In genomic region chr11:26950260-26950719, GRCh38 we compare ENCODE assay signal across 16 cellular contexts. TPM values are rescaled to one million over a fixed set of nuclear protein-coding genes. Genes with fewer than 3 reads are reported as not detected.
DNase-seq lines count a peak whose midpoint lies in the region; ATAC-seq and TF ChIP-seq lines count a peak whose summit lies in the region.
"Had no signal": no experiment of that assay in that cellular context is flagged by ENCODE, and none has a peak within 500 bp of the region (broad histone marks: within the 10 kb centered on the region; RNA-seq: fewer than 3 reads in every experiment).

No MANE protein-coding gene starts in this region.

- TF ChIP-seq CTCF in HEK293 (tag by site-specific recombination; IDR thresholded peaks at IDR 0.05) (no peak), choroid plexus epithelial cell (conservative IDR thresholded peaks at IDR 0.05; ENCODE audit: low read depth, low read length) (no peak), mucosa of descending colon (IDR thresholded peaks at IDR 0.05) (no peak)
- no peak for TF ChIP-seq CTCF in CD4-positive, alpha-beta T cell (IDR thresholded peaks at IDR 0.05)

- H3K4me1 ChIP-seq in HEK293 (ENCODE audit: control insufficient read depth, insufficient read depth, low read length) (no peaks in the 10 kb centered on the region; the same call in 1 of the 2 replicates), mucosa of descending colon (ENCODE audit: low read depth) (no peaks in the 10 kb centered on the region)
- H3K4me1 ChIP-seq: gastrocnemius medialis had no signal

- H3K27ac ChIP-seq in HEK293 (ENCODE audit: extremely low read depth, low read depth, low read length) = no peak overlapping the region
- no peak overlapping the region for H3K27ac ChIP-seq in CD4-positive, alpha-beta T cell (ENCODE audit: low read depth, low read length)
- H3K27ac ChIP-seq: gastrocnemius medialis had no signal

- H3K36me3 ChIP-seq in HEK293 (ENCODE audit: control insufficient read depth in 2 of 2, insufficient read depth in 1 of 2, low read length in 2 of 2) (no peaks in the 10 kb centered on the region), mucosa of descending colon (ENCODE audit: low read depth) (no peaks in the 10 kb centered on the region)
- H3K36me3 ChIP-seq: gastrocnemius medialis, thoracic aorta had no signal

- CTCF ChIA-PET in HEK293 (lab: Yijun Ruan, JAX) = no interaction called here
- CTCF ChIA-PET in CD4-positive, alpha-beta T cell (lab: Charles Lee) = no interaction called here

- no peak overlapping the region for H3K4me3 ChIP-seq in HEK293 (ENCODE audit: low read depth, low read length)
- H3K4me3 ChIP-seq in choroid plexus epithelial cell (ENCODE audit: low read depth, low read length) = no peak overlapping the region
- no peak overlapping the region for H3K4me3 ChIP-seq in mucosa of descending colon
- H3K4me3 ChIP-seq: gastrocnemius medialis, K562, thoracic aorta had no signal

- H3K27me3 ChIP-seq in CD4-positive, alpha-beta T cell (ENCODE audit: control insufficient read depth, insufficient read depth, low read length) = no peaks in the 10 kb centered on the region
- H3K27me3 ChIP-seq: gastrocnemius medialis had no signal

- H3K9me3 Mint-ChIP-seq in CD4-positive, alpha-beta T cell = peaks cover 8% of the 10 kb centered on the region

- ATAC-seq in mucosa of descending colon (peak; percentile 46), HG02610 (IDR thresholded peaks at IDR 0.05; ENCODE audit: unreplicated experiment) (no peak)
- ATAC-seq in CD4-positive, alpha-beta T cell (ENCODE audit: poor library complexity) = no peak
- ATAC-seq: gastrocnemius medialis, K562 had no signal

- intact Hi-C loops in mucosa of descending colon (cut with DNase I, micrococcal nuclease) = no loop called here
- intact Hi-C loops in CD4-positive, alpha-beta T cell (cut with DNase I, micrococcal nuclease) = no loop called here

- H3K36me3 Mint-ChIP-seq in CD4-positive, alpha-beta T cell (ENCODE audit: low read depth) = no peaks in the 10 kb centered on the region

- POLR2A ChIA-PET in HEK293 (lab: Yijun Ruan, JAX) = no interaction called here
- POLR2A ChIA-PET in CD4-positive, alpha-beta T cell (lab: Charles Lee) = no interaction called here

- H3K27me3 Mint-ChIP-seq in CD4-positive, alpha-beta T cell = no peaks in the 10 kb centered on the region

- H3K4me3 Mint-ChIP-seq in CD4-positive, alpha-beta T cell = no peak overlapping the region
- H3K4me3 Mint-ChIP-seq: T-helper 2 cell treated with Interferon-gamma antibody and Interleukin-4, amounts not matched to agents 5 μg/mL and 100 μg/mL, for 36 hours had no signal

- no peaks in the 10 kb centered on the region for H3K4me1 Mint-ChIP-seq in CD4-positive, alpha-beta T cell (ENCODE audit: low read depth)

- DNase-seq in AG08396 (ENCODE audit: low spot score) (peak; percentile 73), choroid plexus epithelial cell (ENCODE audit: low read depth) (peak; percentile 83), mucosa of descending colon (peak in 2 of 3 donors; percentile 23 to 24), COR-L47 (lab: John Stamatoyannopoulos, UW) (no peak), NCI-H82 treated with DMSO at 0.1 percent for 48 hours (lab: John Stamatoyannopoulos, UW; ENCODE audit: unreplicated experiment) (no peak)
- DNase-seq in CD4-positive, alpha-beta T cell = no peak
- DNase-seq: activated CD4-positive, alpha-beta T cell treated with anti-CD3 and anti-CD28 coated beads, Interleukin-2, amount 50 U/mL, for 48 hours; DMS79; gastrocnemius medialis; NCI-H187 treated with DMSO at 0.1 percent for 48 hours; NCI-H69 had no signal

- no peak overlapping the region for H3K27ac Mint-ChIP-seq in CD4-positive, alpha-beta T cell
- H3K27ac Mint-ChIP-seq: T-helper 2 cell treated with Interferon-gamma antibody and Interleukin-4, amounts not matched to agents 5 μg/mL and 100 μg/mL, for 36 hours had no signal

- no peaks in the 10 kb centered on the region for H3K9me3 ChIP-seq in HEK293 (ENCODE audit: control insufficient read depth, insufficient read depth, low read depth, low read length)
- H3K9me3 ChIP-seq in mucosa of descending colon = no peaks in the 10 kb centered on the region
- H3K9me3 ChIP-seq in CD4-positive, alpha-beta T cell (ENCODE audit: control insufficient read depth, low read length) = peaks cover 5% of the 10 kb centered on the region
- H3K9me3 ChIP-seq: gastrocnemius medialis, thoracic aorta had no signal

TF ChIP-seq in HEK293, 187 proteins besides CTCF, POLR2A, EP300 and RAD21:
- TF ChIP-seq REST (tag by site-specific recombination; IDR thresholded peaks at IDR 0.05) (peak; percentile 68; the same call in 1 of the 2 replicates), PRDM4 (tag by site-specific recombination; IDR thresholded peaks at IDR 0.05) (no peak), HOXD13 (CRISPR knock-in tag; IDR thresholded peaks at IDR 0.05; ENCODE audit: borderline replicate concordance) (no peak), PRDM1 (tag by site-specific recombination; IDR thresholded peaks at IDR 0.05) (no peak)

RNA-seq across cellular contexts. Expression of gene FIBIN, which starts 43.6 kb away (rescaled TPM):
- 10 to 100 TPM in 1 of 3 donors, 1 to 10 TPM in 1, under 1 TPM in 1; 0.84 to 21.3 (median 2.8) TPM for total RNA-seq in mucosa of descending colon
- not detected for total RNA-seq in CD4-positive, alpha-beta T cell
- total RNA-seq: K562 had no signal

Comparison
In these comparisons a context has a peak if more than half of its experiments do, and no peak if none do; other contexts are left out.
1. DNase-seq: peak in AG08396 (single experiment), choroid plexus epithelial cell (single experiment) and mucosa of descending colon (2 of 3); none in COR-L47 (single experiment), CD4-positive, alpha-beta T cell (0 of 10) and NCI-H82 treated with DMSO at 0.1 percent for 48 hours (single experiment).